9 cellular contexts compared by ENCODE assay signal in the genomic region with DNA sequence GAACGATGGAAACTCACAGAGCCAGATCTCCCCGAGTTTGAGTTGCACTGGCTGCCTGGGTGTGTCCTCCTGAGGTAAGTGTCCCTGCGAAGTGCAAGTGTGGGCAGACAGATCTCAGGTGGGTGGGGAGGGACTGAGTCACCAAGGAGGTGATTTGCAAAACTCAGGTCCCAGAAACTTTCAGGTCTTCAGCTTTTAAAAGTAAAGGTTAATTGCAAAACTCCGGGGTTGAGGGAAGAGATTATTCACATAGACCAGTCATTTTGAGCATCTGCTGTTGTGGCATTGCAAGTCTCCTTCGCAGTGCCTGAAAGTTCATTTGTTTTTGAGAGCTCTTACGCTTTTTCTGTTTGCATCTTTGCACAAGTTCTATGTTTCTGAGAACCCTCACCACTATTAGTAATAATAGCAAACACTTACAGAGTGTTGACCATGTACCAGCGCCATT. TPM values are rescaled to one million over a fixed set of nuclear protein-coding genes. Genes with fewer than 3 reads are reported as not detected.
DNase-seq lines count a peak whose midpoint lies in the region; ATAC-seq, FAIRE-seq and TF ChIP-seq lines count a peak whose summit lies in the region.
"Had no signal": no experiment of that assay in that cellular context is flagged by ENCODE, and none has a peak within 500 bp of the region (broad histone marks: within the 10 kb centered on the region; RNA-seq: fewer than 3 reads in every experiment).

No MANE protein-coding gene starts in this region.

- peaks cover 0 to 6% (median 0%) of the 10 kb centered on the region in 11 donors for H3K9me3 Mint-ChIP-seq in naive thymus-derived CD4-positive, alpha-beta T cell
- H3K9me3 Mint-ChIP-seq in chondrocyte (ENCODE audit: low read depth) = no peaks in the 10 kb centered on the region

- TF ChIP-seq CTCF in chondrocyte (IDR thresholded peaks at IDR 0.05) = no peak

- CTCF ChIA-PET in naive thymus-derived CD4-positive, alpha-beta T cell (lab: Charles Lee) = interaction anchor here (1.0 to 1.9 kb wide), 4 partner anchors 18 to 159 kb away, joined by 3 to 7 read pairs (median 5); no protein-coding TSS in a partner anchor

- H3K27me3 ChIP-seq in naive thymus-derived CD4-positive, alpha-beta T cell (ENCODE audit: control insufficient read depth in 2 of 2, insufficient read depth in 2 of 2, low read length in 2 of 2) = no peaks in the 10 kb centered on the region
- H3K27me3 ChIP-seq: cardiac muscle cell had no signal

- H3K4me3 Mint-ChIP-seq in naive thymus-derived CD4-positive, alpha-beta T cell = peak overlapping the region; percentile 79 to 99 (median 94)
- no peak overlapping the region for H3K4me3 Mint-ChIP-seq in chondrocyte (ENCODE audit: unreplicated experiment)

- peak overlapping the region; percentile 97 for H3K4me3 ChIP-seq in naive thymus-derived CD4-positive, alpha-beta T cell (ENCODE audit: low read length)
- H3K4me3 ChIP-seq: cardiac muscle cell had no signal

- peaks cover 75 to 98% (median 91%) of the 10 kb centered on the region in 7 donors for H3K4me1 Mint-ChIP-seq in naive thymus-derived CD4-positive, alpha-beta T cell
- H3K4me1 Mint-ChIP-seq in chondrocyte (ENCODE audit: low read depth) = peaks cover 70% of the 10 kb centered on the region

- POLR2A ChIA-PET in naive thymus-derived CD4-positive, alpha-beta T cell (lab: Charles Lee) = interaction anchor here (0.8 to 8.4 kb wide), 14 partner anchors 16 to 182 kb away, joined by 3 to 172 read pairs (median 4); no protein-coding TSS in a partner anchor

- intact Hi-C loops in naive thymus-derived CD4-positive, alpha-beta T cell (cut with micrococcal nuclease) = loop anchor here in 1 of 2 donors (1.0 kb wide), 2 partner anchors 63 to 106 kb away; no protein-coding TSS in a partner anchor

- FAIRE-seq in GM12892 (lab: Jason Lieb, UNC) = peak; percentile 97
- no peak for FAIRE-seq in RCC 7860 (lab: Jason Lieb, UNC)

- H3K27ac ChIP-seq in naive thymus-derived CD4-positive, alpha-beta T cell (ENCODE audit: low read depth, low read length) = peak overlapping the region; percentile 88
- H3K27ac ChIP-seq: cardiac muscle cell had no signal

- peaks cover 0 to 21% (median 0%) of the 10 kb centered on the region in 3 experiments for H3K36me3 ChIP-seq in naive thymus-derived CD4-positive, alpha-beta T cell (ENCODE audit: control insufficient read depth in 2 of 3, insufficient read depth in 3 of 3, low read length in 3 of 3)
- H3K36me3 ChIP-seq: cardiac muscle cell had no signal

- H3K9me3 ChIP-seq in naive thymus-derived CD4-positive, alpha-beta T cell (ENCODE audit: control insufficient read depth in 2 of 3, low read length in 3 of 3) = no peaks in the 10 kb centered on the region

- peak; percentile 27 for ATAC-seq in HG02981 (IDR thresholded peaks at IDR 0.05; ENCODE audit: unreplicated experiment)
- no peak for ATAC-seq in naive thymus-derived CD4-positive, alpha-beta T cell

- H3K4me1 ChIP-seq in naive thymus-derived CD4-positive, alpha-beta T cell (ENCODE audit: control insufficient read depth in 2 of 2, insufficient read depth in 2 of 2, low read length in 2 of 2) = peaks cover 86 to 91% of the 10 kb centered on the region in 2 donors

- no peaks in the 10 kb centered on the region for H3K27me3 Mint-ChIP-seq in naive thymus-derived CD4-positive, alpha-beta T cell
- H3K27me3 Mint-ChIP-seq in chondrocyte (ENCODE audit: low read depth) = no peaks in the 10 kb centered on the region

- peak overlapping the region; percentile 79 to 100 (median 92) for H3K27ac Mint-ChIP-seq in naive thymus-derived CD4-positive, alpha-beta T cell
- H3K27ac Mint-ChIP-seq in chondrocyte (ENCODE audit: unreplicated experiment) = no peak overlapping the region

- DNase-seq in GM12892 (ENCODE audit: insufficient read length) (no peak), chondrocyte (ENCODE audit: low spot score) (no peak), RCC 7860 (ENCODE audit: low spot score) (no peak), NCI-H526 treated with DMSO at 0.1 percent for 48 hours (lab: John Stamatoyannopoulos, UW) (no peak), AG08396 (ENCODE audit: low spot score) (no peak)
- DNase-seq in activated CD8-positive, alpha-beta memory T cell treated with anti-CD3 and anti-CD28 coated beads for 1 hour (ENCODE audit: extremely low read depth in 1 of 2, low read depth in 1 of 2) = peak; percentile 45 to 68
- DNase-seq in naive thymus-derived CD4-positive, alpha-beta T cell = peak in 2 of 9 donors; percentile 69 to 78

- peaks cover 7 to 82% (median 57%) of the 10 kb centered on the region in 5 donors for H3K36me3 Mint-ChIP-seq in naive thymus-derived CD4-positive, alpha-beta T cell
- no peaks in the 10 kb centered on the region for H3K36me3 Mint-ChIP-seq in chondrocyte (ENCODE audit: low read depth)

- peak; percentile 15; the same call in 1 of the 2 replicates for TF ChIP-seq POLR2A in GM12892 (IDR thresholded peaks at IDR 0.05; ENCODE audit: low read depth, low read length)

RNA-seq across cellular contexts. Expression of a gene that starts 7.1 kb away (rescaled TPM):
- 449 TPM for polyA plus RNA-seq in GM12892 (2012; ENCODE audit: missing spikeins)
- 1,000 to 10,000 TPM in 1 of 5 experiments, 100 to 1,000 TPM in 4; 369 to 1,223 (median 784) TPM for total RNA-seq in naive thymus-derived CD4-positive, alpha-beta T cell
- 100 to 1,000 TPM; 332 to 372 TPM for polyA plus RNA-seq in naive thymus-derived CD4-positive, alpha-beta T cell
- total RNA-seq in chondrocyte = 176 to 179 TPM (median 177 TPM) in 3 replicates

Comparison
In these comparisons a context has a peak if more than half of its experiments do, and no peak if none do; other contexts are left out.
1. DNase-seq: peak in activated CD8-positive, alpha-beta memory T cell treated with anti-CD3 and anti-CD28 coated beads for 1 hour (2 of 2); none in GM12892 (single experiment), chondrocyte (single experiment), RCC 7860 (single experiment), NCI-H526 treated with DMSO at 0.1 percent for 48 hours (single experiment) and AG08396 (single experiment).